19 cellular contexts compared by ENCODE assay signal in the genomic region with DNA sequence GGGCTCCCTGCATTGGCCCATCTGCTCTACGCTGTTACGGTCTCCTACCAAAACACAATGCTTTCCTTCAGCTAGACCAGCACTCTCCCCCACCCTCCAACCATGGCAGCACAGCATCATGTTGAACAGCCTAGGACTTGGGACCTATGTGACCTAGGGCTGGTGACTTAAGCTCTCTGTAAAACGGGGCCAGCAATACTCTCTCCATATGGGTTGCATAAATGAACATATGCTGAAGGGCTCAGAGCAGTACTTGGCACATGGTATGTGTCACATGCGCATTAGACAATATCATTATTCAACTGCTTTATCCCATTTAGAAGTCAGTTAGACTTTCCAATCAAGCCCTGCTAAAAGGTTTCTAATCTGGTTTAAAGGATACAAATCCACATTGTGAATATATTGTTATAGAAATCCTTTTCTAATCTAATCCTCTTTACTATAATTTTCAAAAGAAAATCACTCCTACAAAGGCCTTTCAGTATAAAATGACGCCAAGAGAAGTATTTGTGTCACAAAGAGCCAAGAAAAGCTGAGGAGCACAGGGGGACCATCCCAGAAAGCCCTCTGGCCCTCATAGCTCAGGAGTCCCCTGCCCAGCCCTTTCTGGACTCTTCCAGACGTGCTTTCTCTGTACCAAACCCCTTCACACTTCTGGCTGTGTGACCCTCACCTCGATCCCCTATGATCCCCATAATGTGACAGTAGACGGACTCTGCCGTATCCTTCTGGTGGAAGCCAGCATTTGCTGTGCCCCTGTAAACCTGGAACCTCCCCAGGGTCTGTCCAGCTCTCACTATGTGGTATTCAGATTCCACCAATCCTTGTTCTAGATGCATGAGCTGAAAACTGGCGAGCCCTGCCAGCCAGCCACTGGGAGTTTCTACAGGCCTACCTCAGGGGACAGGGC.
"Had no signal": no experiment of that assay in that cellular context is flagged by ENCODE, and none has a peak within 500 bp of the region (broad histone marks: within the 10 kb centered on the region; RNA-seq: fewer than 3 reads in every experiment).

No MANE protein-coding gene starts in this region.

- H3K4me3 ChIP-seq: body of pancreas, dorsolateral prefrontal cortex, heart right ventricle, left lung, ovary, thyroid gland, vagina had no signal

- DNase-seq: activated CD4-positive, alpha-beta T cell treated with anti-CD3 and anti-CD28 coated beads, Interleukin-2, amount 50 U/mL, for 4 hours; activated CD4-positive, CD25-positive, alpha-beta regulatory T cell; activated CD8-positive, alpha-beta memory T cell treated with anti-CD3 and anti-CD28 coated beads, Interleukin-2, amount 10 ng/mL, durations not matched to agents 7 days and 5 days; activated effector memory CD4-positive, alpha-beta T cell treated with Interleukin-2 at 50 U/mL for 16 hours; activated T-cell treated with anti-CD3 and anti-CD28 coated beads, Interleukin-2, amount 50 U/mL, for 24 hours; body of pancreas; dorsolateral prefrontal cortex; heart right ventricle; left lung; mesendoderm; ovary; retina; stimulated activated CD4-positive, alpha-beta T cell treated with anti-CD3 and anti-CD28 coated beads, Interleukin-15, amount 100 ng/mL, for 24 hours; stimulated activated CD4-positive, alpha-beta T cell treated with anti-CD3 and anti-CD28 coated beads, Interleukin-4, amount 100 ng/mL, for 24 hours; thyroid gland had no signal

- H3K36me3 ChIP-seq: ovary had no signal

- H3K27ac Mint-ChIP-seq: activated CD8-positive, alpha-beta memory T cell treated with anti-CD3 and anti-CD28 coated beads, Interleukin-2, amount 10 ng/mL, durations not matched to agents 7 days and 5 days; activated naive CD4-positive, alpha-beta T cell treated with anti-CD3 and anti-CD28 coated beads, Interleukin-2, amount 50 U/mL, for 24 hours; activated T-cell treated with anti-CD3 and anti-CD28 coated beads, Interleukin-2, amount 50 U/mL, for 24 hours had no signal

- H3K9me3 Mint-ChIP-seq: activated naive CD4-positive, alpha-beta T cell treated with anti-CD3 and anti-CD28 coated beads, Interleukin-2, amount 50 U/mL, for 24 hours; activated T-cell treated with anti-CD3 and anti-CD28 coated beads, Interleukin-2, amount 50 U/mL, for 24 hours; central memory CD8-positive, alpha-beta T cell had no signal

- H3K27me3 Mint-ChIP-seq: activated CD8-positive, alpha-beta memory T cell treated with anti-CD3 and anti-CD28 coated beads, Interleukin-2, amount 10 ng/mL, durations not matched to agents 7 days and 5 days; activated naive CD4-positive, alpha-beta T cell treated with anti-CD3 and anti-CD28 coated beads, Interleukin-2, amount 50 U/mL, for 24 hours; activated T-cell treated with anti-CD3 and anti-CD28 coated beads, Interleukin-2, amount 50 U/mL, for 24 hours; central memory CD8-positive, alpha-beta T cell had no signal

- ATAC-seq: activated CD8-positive, alpha-beta memory T cell treated with anti-CD3 and anti-CD28 coated beads, Interleukin-2, amount 10 ng/mL, durations not matched to agents 7 days and 5 days; body of pancreas; esophagus mucosa; heart right ventricle; left lung had no signal

- H3K4me1 Mint-ChIP-seq: activated naive CD4-positive, alpha-beta T cell treated with anti-CD3 and anti-CD28 coated beads, Interleukin-2, amount 50 U/mL, for 24 hours; central memory CD8-positive, alpha-beta T cell had no signal

- H3K27me3 ChIP-seq: body of pancreas, dorsolateral prefrontal cortex, heart right ventricle, left lung, ovary, thyroid gland, vagina had no signal

- H3K9me3 ChIP-seq: body of pancreas, heart right ventricle, left lung, ovary, thyroid gland, vagina had no signal

- H3K4me1 ChIP-seq: body of pancreas, left lung, vagina had no signal

- H3K27ac ChIP-seq: body of pancreas, heart right ventricle, left lung, ovary, thyroid gland, vagina had no signal

- H3K36me3 Mint-ChIP-seq: activated CD8-positive, alpha-beta memory T cell treated with anti-CD3 and anti-CD28 coated beads, Interleukin-2, amount 10 ng/mL, durations not matched to agents 7 days and 5 days had no signal

- H3K4me3 Mint-ChIP-seq: activated CD8-positive, alpha-beta memory T cell treated with anti-CD3 and anti-CD28 coated beads, Interleukin-2, amount 10 ng/mL, durations not matched to agents 7 days and 5 days; activated naive CD4-positive, alpha-beta T cell treated with anti-CD3 and anti-CD28 coated beads, Interleukin-2, amount 50 U/mL, for 24 hours; activated T-cell treated with anti-CD3 and anti-CD28 coated beads, Interleukin-2, amount 50 U/mL, for 24 hours; central memory CD8-positive, alpha-beta T cell had no signal
